ENCODE assay signal across 8 cellular contexts in genomic region chr9:36193049-36193448, GRCh38. TPM values are rescaled to one million over a fixed set of nuclear protein-coding genes. Genes with fewer than 3 reads are reported as not detected.
A peak's percentile ranks its signal among the peaks of the same experiment; 100 is the strongest.
DNase-seq lines count a peak whose midpoint lies in the region; ATAC-seq and TF ChIP-seq lines count a peak whose summit lies in the region.

No MANE protein-coding gene starts in this region.

- no peak overlapping the region for H4K5ac ChIP-seq in IMR-90 (ENCODE audit: low read depth, low read length)

- TF ChIP-seq CTCF in CD14-positive monocyte (IDR thresholded peaks at IDR 0.05) (no peak), IMR-90 (conservative IDR thresholded peaks at IDR 0.05; ENCODE audit: low read depth, low read length) (no peak)

- WGBS in IMR-90 (ENCODE audit: extremely low coverage in 2 of 2, insufficient read length in 1 of 2), 2 experiments = 100% methylated on average over 2 of the region's 4 CpGs; no CpG with 5 or more reads in 1 of the 2 experiments

- peaks cover 56% of the 10 kb centered on the region for H4K20me1 ChIP-seq in IMR-90 (ENCODE audit: insufficient read depth, low read length)

- ATAC-seq in IMR-90 (ENCODE audit: low read depth) (no peak), HG03432 (IDR thresholded peaks at IDR 0.05; ENCODE audit: unreplicated experiment) (no peak)
- no peak for ATAC-seq in central memory CD8-positive, alpha-beta T cell (replicated peaks; ENCODE audit: extremely low read depth, poor library complexity, severe bottlenecking)
- no peak for ATAC-seq in naive thymus-derived CD8-positive, alpha-beta T cell

- peaks cover 24 to 46% of the 10 kb centered on the region in 2 donors for H3K36me3 Mint-ChIP-seq in CD14-positive monocyte
- peaks cover 28% of the 10 kb centered on the region for H3K36me3 Mint-ChIP-seq in central memory CD8-positive, alpha-beta T cell (ENCODE audit: insufficient read depth)
- H3K36me3 Mint-ChIP-seq in naive thymus-derived CD8-positive, alpha-beta T cell = peaks cover 0 to 40% (median 1%) of the 10 kb centered on the region in 3 donors

- H2BK15ac ChIP-seq in IMR-90 (ENCODE audit: low read depth, low read length) = no peak overlapping the region

- TF ChIP-seq RAD21 in IMR-90 (IDR thresholded peaks at IDR 0.05; ENCODE audit: low read length) = no peak

- no peak overlapping the region for H3K27ac ChIP-seq in IMR-90 (ENCODE audit: insufficient read depth, low read length)

- H3K79me1 ChIP-seq in IMR-90 (ENCODE audit: low read depth in 1 of 2, low read length in 2 of 2) = peaks cover 3 to 57% of the 10 kb centered on the region in 2 experiments; a peak in 3 of 4 replicates

- H4K8ac ChIP-seq in IMR-90 (ENCODE audit: low read depth in 2 of 2, low read length in 2 of 2) = no peak overlapping the region

- intact Hi-C loops in CD14-positive monocyte (cut with micrococcal nuclease) = no loop called here
- intact Hi-C loops in IMR-90 (cut with micrococcal nuclease) = loop anchor here (2.0 to 5.0 kb wide), 3 partner anchors 14 to 134 kb away; no protein-coding TSS in a partner anchor

- peak overlapping the region; percentile 44; the same call in 1 of the 2 replicates for H2AK5ac ChIP-seq in IMR-90 (ENCODE audit: low read depth, low read length)

- H2AK9ac ChIP-seq in IMR-90 (replicated peaks; ENCODE audit: low read depth, low read length, poor library complexity) = no peak overlapping the region

- H3K9ac ChIP-seq in IMR-90 (ENCODE audit: low read depth, low read length) = peak overlapping the region; percentile 58; the same call in 1 of the 2 replicates

- peaks cover 3 to 8% (median 4%) of the 10 kb centered on the region in 3 donors for H3K27me3 Mint-ChIP-seq in CD14-positive monocyte (ENCODE audit: low read depth in 3 of 3)
- no peaks in the 10 kb centered on the region for H3K27me3 Mint-ChIP-seq in central memory CD8-positive, alpha-beta T cell
- H3K27me3 Mint-ChIP-seq in naive thymus-derived CD8-positive, alpha-beta T cell = peaks cover 0 to 5% (median 0%) of the 10 kb centered on the region in 5 donors

- TF ChIP-seq POLR2A in IMR-90 (IDR thresholded peaks at IDR 0.05; ENCODE audit: low read depth, low read length) = no peak

- peaks cover 13% of the 10 kb centered on the region for H3K9me1 ChIP-seq in IMR-90 (ENCODE audit: insufficient read depth, low read length)

- DNase-seq in CD14-positive monocyte (ENCODE audit: low spot score) (no peak), IMR-90 (peak; percentile 17), iPS-NIHi7 (ENCODE audit: extremely low spot score) (no peak), NCI-H1048 (lab: John Stamatoyannopoulos, UW) (no peak), NCI-H1930 (lab: John Stamatoyannopoulos, UW) (no peak)
- DNase-seq in central memory CD8-positive, alpha-beta T cell (ENCODE audit: low spot score in 2 of 2) = no peak
- no peak for DNase-seq in naive thymus-derived CD8-positive, alpha-beta T cell

- no peak overlapping the region for H3K18ac ChIP-seq in IMR-90 (ENCODE audit: low read depth, low read length)

- no peak overlapping the region for H4K91ac ChIP-seq in IMR-90 (ENCODE audit: insufficient read depth, low read depth, low read length)

- dilution Hi-C loops in IMR-90 (cut with HindIII; ENCODE audit: low sequenced_read_pairs, unreplicated experiment) = no loop called here

- no peaks in the 10 kb centered on the region for H3K9me3 Mint-ChIP-seq in CD14-positive monocyte
- H3K9me3 Mint-ChIP-seq in central memory CD8-positive, alpha-beta T cell = no peaks in the 10 kb centered on the region
- H3K9me3 Mint-ChIP-seq in naive thymus-derived CD8-positive, alpha-beta T cell = no peaks in the 10 kb centered on the region

- H2BK20ac ChIP-seq in IMR-90 (ENCODE audit: low read depth, low read length) = no peak overlapping the region

- H3K4me3 Mint-ChIP-seq in CD14-positive monocyte = peak overlapping the region; percentile 95 to 97
- peak overlapping the region; percentile 89 for H3K4me3 Mint-ChIP-seq in central memory CD8-positive, alpha-beta T cell
- H3K4me3 Mint-ChIP-seq in naive thymus-derived CD8-positive, alpha-beta T cell = peak overlapping the region; percentile 88 to 99 (median 96)

- in situ Hi-C loops in IMR-90 (cut with MboI; ENCODE audit: low sequenced_read_pairs) = no loop called here

- H3K27me3 ChIP-seq in IMR-90 (ENCODE audit: control insufficient read depth, insufficient read depth, low read length) = no peaks in the 10 kb centered on the region

- peak overlapping the region; percentile 57; the same call in 1 of the 2 replicates for H3K14ac ChIP-seq in IMR-90 (replicated peaks; ENCODE audit: low read depth, low read length)

- H3K4me2 ChIP-seq in IMR-90 (ENCODE audit: low read depth, low read length) = peak overlapping the region; percentile 93

- no TSS peak for BruUV-seq in IMR-90 (replicated peaks; lab: Mats Ljungman, UMichigan)

- peaks cover 39% of the 10 kb centered on the region for H3K4me1 Mint-ChIP-seq in CD14-positive monocyte
- peaks cover 41% of the 10 kb centered on the region for H3K4me1 Mint-ChIP-seq in central memory CD8-positive, alpha-beta T cell
- peaks cover 35 to 60% (median 54%) of the 10 kb centered on the region in 4 donors for H3K4me1 Mint-ChIP-seq in naive thymus-derived CD8-positive, alpha-beta T cell

- no peak overlapping the region for H2AFZ ChIP-seq in IMR-90 (replicated peaks; ENCODE audit: low read length, poor library complexity)

- H3K4me3 ChIP-seq in IMR-90 (ENCODE audit: insufficient read depth, low read depth, low read length) = peak overlapping the region; percentile 43

- H3K23ac ChIP-seq in IMR-90 (ENCODE audit: low read depth, low read length) = peak overlapping the region; percentile 87

- H2BK5ac ChIP-seq in IMR-90 (ENCODE audit: low read depth, low read length, poor library complexity, severe bottlenecking) = no peak overlapping the region

- H3K4me1 ChIP-seq in IMR-90 (ENCODE audit: control insufficient read depth, insufficient read depth, low read length) = peaks cover 11% of the 10 kb centered on the region

- H3K56ac ChIP-seq in IMR-90 (ENCODE audit: extremely low read depth, insufficient read depth, low read length) = no peak overlapping the region

- no peak overlapping the region for H3K4ac ChIP-seq in IMR-90 (ENCODE audit: low read depth, low read length)

- H3K36me3 ChIP-seq in IMR-90 (ENCODE audit: control insufficient read depth, insufficient read depth, low read length) = peaks cover 7% of the 10 kb centered on the region

- H2BK120ac ChIP-seq in IMR-90 (ENCODE audit: low read depth, low read length) = no peak overlapping the region

- POLR2A ChIA-PET in IMR-90 (lab: Charles Lee; ENCODE audit: unreplicated experiment) = interaction anchor here (0.6 kb wide), 1 partner anchor 139 kb away, joined by 3 read pairs; no protein-coding TSS in a partner anchor
- POLR2A ChIA-PET in naive thymus-derived CD8-positive, alpha-beta T cell (lab: Charles Lee) = interaction anchor here (0.7 kb wide), 1 partner anchor 1139 kb away, joined by 6 read pairs; no protein-coding TSS in a partner anchor

- H3K27ac Mint-ChIP-seq in CD14-positive monocyte = peak overlapping the region in 6 of 7 donors; percentile 19 to 84 (median 40)
- H3K27ac Mint-ChIP-seq in central memory CD8-positive, alpha-beta T cell (ENCODE audit: low read depth) = peak overlapping the region; percentile 63
- peak overlapping the region in 7 of 10 donors; percentile 1 to 95 (median 76) for H3K27ac Mint-ChIP-seq in naive thymus-derived CD8-positive, alpha-beta T cell

- H3K9me3 ChIP-seq in IMR-90 (ENCODE audit: control insufficient read depth, insufficient read depth, low read length) = no peaks in the 10 kb centered on the region

- CTCF ChIA-PET in IMR-90 (lab: Yijun Ruan, JAX) = interaction anchor here (0.5 kb wide), 1 partner anchor 326 kb away, joined by 3 read pairs; no protein-coding TSS in a partner anchor

TF ChIP-seq in IMR-90, 13 proteins besides CTCF, POLR2A, EP300 and RAD21:
- TF ChIP-seq MAFK (IDR thresholded peaks at IDR 0.05; ENCODE audit: low read depth, low read length) (peak; percentile 97), RCOR1 (IDR thresholded peaks at IDR 0.05; ENCODE audit: insufficient replicate concordance, low read length) (no peak)

RNA-seq across cellular contexts. Expression of gene CLTA, which starts 2.3 kb away (rescaled TPM):
- polyA plus RNA-seq in CD14-positive monocyte (100 to 1,000 TPM; 225 to 262 TPM), IMR-90 (2012; rRNA removed) (246 and 280 TPM in 2 replicates)
- total RNA-seq in IMR-90 (2012; rRNA removed) = 133 and 208 TPM in 2 replicates
- polyA plus RNA-seq in IMR-90 (2012; cell fraction: cytosol; rRNA removed) = 218 and 493 TPM in 2 replicates
- polyA plus RNA-seq in IMR-90 (2012; cell fraction: nucleus; rRNA removed; ENCODE audit: low replicate concordance) = 63.6 and 110 TPM in 2 replicates
- total RNA-seq in naive thymus-derived CD8-positive, alpha-beta T cell = 10 to 100 TPM; 56.7 to 59.0 TPM
- polyA plus RNA-seq in naive thymus-derived CD8-positive, alpha-beta T cell = 10 to 100 TPM; 60.8 to 84.5 (median 71.0) TPM

RNA-seq across cellular contexts. Expression of gene CCIN, which starts 23.9 kb away (rescaled TPM):
- polyA plus RNA-seq in CD14-positive monocyte (under 1 TPM; 0.11 to 0.35 TPM), IMR-90 (2012; rRNA removed) (0.73 and 0.80 TPM in 2 replicates)
- total RNA-seq in IMR-90 (2012; rRNA removed) = 1.1 TPM in 2 replicates
- 0.32 and 0.48 TPM in 2 replicates for polyA plus RNA-seq in IMR-90 (2012; cell fraction: cytosol; rRNA removed)
- 0.58 and 0.65 TPM in 2 replicates for polyA plus RNA-seq in IMR-90 (2012; cell fraction: nucleus; rRNA removed; ENCODE audit: low replicate concordance)
- total RNA-seq in naive thymus-derived CD8-positive, alpha-beta T cell = under 1 TPM in 1 of 2 experiments, not detected in 1; 0.19 TPM
- polyA plus RNA-seq in naive thymus-derived CD8-positive, alpha-beta T cell = under 1 TPM in 1 of 3 donors, not detected in 2; 0.09 TPM

RNA-seq across cellular contexts. Expression of gene GLIPR2, which starts 56.5 kb away (rescaled TPM):
- polyA plus RNA-seq in CD14-positive monocyte (100 to 1,000 TPM; 520 to 528 TPM), IMR-90 (2012; rRNA removed) (42.7 and 43.3 TPM in 2 replicates)
- 35.8 and 37.8 TPM in 2 replicates for total RNA-seq in IMR-90 (2012; rRNA removed)
- 34.1 and 37.4 TPM in 2 replicates for polyA plus RNA-seq in IMR-90 (2012; cell fraction: cytosol; rRNA removed)
- polyA plus RNA-seq in IMR-90 (2012; cell fraction: nucleus; rRNA removed; ENCODE audit: low replicate concordance) = 14.4 and 29.4 TPM in 2 replicates
- total RNA-seq in naive thymus-derived CD8-positive, alpha-beta T cell = 1 to 10 TPM; 7.0 to 7.6 TPM
- 10 to 100 TPM; 43.2 to 78.9 (median 55.3) TPM for polyA plus RNA-seq in naive thymus-derived CD8-positive, alpha-beta T cell

Comparison
In these comparisons a context has a peak if more than half of its experiments do, and no peak if none do; other contexts are left out.
1. RNA of gene GLIPR2, which starts 56.5 kb away (polyA plus RNA-seq): 520 to 528 TPM in CD14-positive monocyte; 43.2 to 78.9 TPM in naive thymus-derived CD8-positive, alpha-beta T cell and 14.4 to 43.3 TPM in IMR-90; every median in the first group is over 4 times any median in the second.
2. Peak in every context shown above with its lines, with median percentiles within 50 percentile points of each other: H3K27ac Mint-ChIP-seq and H3K4me3 Mint-ChIP-seq.